Comparison of ENCODE assay signal across 9 cellular contexts in the genomic region with DNA sequence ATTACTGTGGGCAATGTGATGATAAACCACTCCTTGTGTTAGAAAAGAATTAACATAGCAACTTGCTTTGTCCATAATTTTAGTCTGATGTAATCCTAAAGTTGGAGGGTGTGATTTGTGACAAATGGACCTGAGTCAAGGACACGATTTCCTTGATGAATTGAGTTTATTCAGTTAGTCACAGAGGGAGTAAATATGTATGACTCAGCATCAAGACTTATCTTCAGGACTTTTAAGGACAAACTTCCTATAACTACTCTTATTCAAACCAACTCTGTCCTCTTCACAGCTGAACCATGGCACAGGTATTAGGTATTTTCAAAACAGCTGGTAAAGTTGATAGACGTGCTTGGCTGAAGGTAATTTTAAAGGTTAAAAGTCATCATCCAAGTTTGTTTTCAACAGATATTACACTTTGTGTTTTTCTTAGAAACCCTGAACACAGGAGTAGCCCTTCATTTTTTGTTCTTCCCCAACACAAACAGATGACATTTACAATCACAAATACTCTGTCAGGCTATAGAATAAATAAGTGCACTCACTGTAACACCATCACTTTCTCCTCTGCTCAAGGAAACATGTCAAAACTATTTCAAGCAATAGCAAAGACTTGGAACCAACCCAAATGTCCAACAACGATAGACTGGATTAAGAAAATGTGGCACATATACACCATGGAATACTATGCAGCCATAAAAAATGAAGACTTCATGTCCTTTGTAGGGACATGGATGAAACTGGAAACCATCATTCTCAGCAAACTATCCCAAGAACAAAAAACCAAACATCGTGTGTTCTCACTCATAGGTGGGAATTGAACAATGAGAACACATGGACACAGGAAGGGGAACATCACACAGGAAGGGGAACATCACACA. TPM values are rescaled to one million over a fixed set of nuclear protein-coding genes. Genes with fewer than 3 reads are reported as not detected.
DNase-seq lines count a peak whose midpoint lies in the region; ATAC-seq and TF ChIP-seq lines count a peak whose summit lies in the region.
"Had no signal": no experiment of that assay in that cellular context is flagged by ENCODE, and none has a peak within 500 bp of the region (broad histone marks: within the 10 kb centered on the region; RNA-seq: fewer than 3 reads in every experiment).

No MANE protein-coding gene starts in this region.

- H3K4me1 ChIP-seq in gastrocnemius medialis = peaks cover 16 to 21% of the 10 kb centered on the region in 2 donors

- POLR2A ChIA-PET in RWPE1 (lab: Yijun Ruan, JAX; ENCODE audit: low non-redundant PET) = no interaction called here

- H3K36me3 Mint-ChIP-seq in T-helper 17 cell (ENCODE audit: low read depth) = no peaks in the 10 kb centered on the region

- no peaks in the 10 kb centered on the region for H3K27me3 Mint-ChIP-seq in T-helper 17 cell

- ATAC-seq in gastrocnemius medialis (peak; percentile 33 to 39), T-helper 17 cell (no peak)

- in situ Hi-C loops in gastrocnemius medialis (cut with MboI; ENCODE audit: low sequenced_read_pairs in 4 of 4) = no loop called here

- H3K9me3 ChIP-seq in gastrocnemius medialis = no peaks in the 10 kb centered on the region
- no peaks in the 10 kb centered on the region for H3K9me3 ChIP-seq in T-helper 17 cell (ENCODE audit: control insufficient read depth, low read length, poor library complexity, severe bottlenecking)

- intact Hi-C loops in gastrocnemius medialis (cut with DNase I; ENCODE audit: low total_unique reads) = no loop called here

- H3K4me3 Mint-ChIP-seq in T-helper 17 cell = no peak overlapping the region

- no peaks in the 10 kb centered on the region for H3K27me3 ChIP-seq in gastrocnemius medialis

- no peak overlapping the region for H3K27ac ChIP-seq in RWPE1
- peak overlapping the region in 3 of 4 donors; percentile 5 to 46 (median 26) for H3K27ac ChIP-seq in gastrocnemius medialis
- H3K27ac ChIP-seq in coronary artery = no peak overlapping the region

- TF ChIP-seq CTCF in RWPE1 (conservative IDR thresholded peaks at IDR 0.05; ENCODE audit: low read depth) (no peak), fibroblast of the aortic adventitia (IDR thresholded peaks at IDR 0.05; ENCODE audit: insufficient read depth, low read length) (no peak), gastrocnemius medialis (IDR thresholded peaks at IDR 0.05 in 4 of 5, conservative IDR thresholded peaks at IDR 0.05 in 1 of 5) (no peak), coronary artery (IDR thresholded peaks at IDR 0.05) (no peak)

- H3K4me3 ChIP-seq in fibroblast of the aortic adventitia (ENCODE audit: low read depth, low read length) (no peak overlapping the region), gastrocnemius medialis (no peak overlapping the region), coronary artery (no peak overlapping the region)

- H3K27ac Mint-ChIP-seq in T-helper 17 cell = no peak overlapping the region

- no peaks in the 10 kb centered on the region for H3K36me3 ChIP-seq in gastrocnemius medialis

- peaks cover 35% of the 10 kb centered on the region for H3K4me1 Mint-ChIP-seq in T-helper 17 cell

- CTCF ChIA-PET in RWPE1 (lab: Yijun Ruan, JAX) = interaction anchor here (1.1 kb wide), 1 partner anchor 92 kb away, joined by 3 read pairs; a partner anchor contains a TSS

- peak; percentile 87 for DNase-seq in GM04503 (ENCODE audit: low read depth)
- DNase-seq in RWPE1 (ENCODE audit: low spot score) = peak; percentile 88
- DNase-seq in fibroblast of the aortic adventitia (ENCODE audit: low read depth) = peak; percentile 79
- DNase-seq in gastrocnemius medialis = no peak
- DNase-seq in T-helper 17 cell = no peak
- no peak for DNase-seq in GM19238 (ENCODE audit: insufficient read length, low spot score)
- DNase-seq in NCI-H2081 treated with DMSO at 0.1 percent for 48 hours (lab: John Stamatoyannopoulos, UW) = no peak
- no peak for DNase-seq in coronary artery (ENCODE audit: low spot score)
- DNase-seq: NCI-H446 treated with DMSO at 0.1 percent for 48 hours had no signal

- TF ChIP-seq POLR2A in gastrocnemius medialis (IDR thresholded peaks at IDR 0.05) = no peak

RNA-seq across cellular contexts. Expression of a gene that starts 54.5 kb away (rescaled TPM):
- total RNA-seq in fibroblast of the aortic adventitia (ENCODE audit: low replicate concordance) (13.2 and 71.4 TPM in 2 replicates), gastrocnemius medialis (10 to 100 TPM; 34.9 to 55.2 (median 49.3) TPM), T-helper 17 cell (10 to 100 TPM; 51.1 to 55.0 TPM)

Comparison
In these comparisons a context has a peak if more than half of its experiments do, and no peak if none do; other contexts are left out.
1. DNase-seq: peak in GM04503 (single experiment), RWPE1 (single experiment) and fibroblast of the aortic adventitia (single experiment); none in gastrocnemius medialis (0 of 2), T-helper 17 cell (0 of 3), GM19238 (single experiment), NCI-H2081 treated with DMSO at 0.1 percent for 48 hours (single experiment) and coronary artery (single experiment).
2. H3K27ac ChIP-seq: peak in gastrocnemius medialis (3 of 4); none in RWPE1 (single experiment) and coronary artery (0 of 2).